ENCODE assay signal across 8 cellular contexts in genomic region chr3:101848754-101849713, GRCh38. TPM values are rescaled to one million over a fixed set of nuclear protein-coding genes. Genes with fewer than 3 reads are reported as not detected.
DNase-seq lines count a peak whose midpoint lies in the region; ATAC-seq, FAIRE-seq and TF ChIP-seq lines count a peak whose summit lies in the region.

NFKBIZ (plus strand) TSS chr3:101849514; CDS start chr3:101849629, 115 bp downstream.

- WGBS in right cardiac atrium = 1% methylated on average over 95 of the region's 95 CpGs

- H3K9me3 ChIP-seq in right cardiac atrium (ENCODE audit: control insufficient read depth, low read length) = no peaks in the 10 kb centered on the region

- peak; percentile 92 for FAIRE-seq in urothelium cell line (lab: Jason Lieb, UNC)

- peak; percentile 69 for ATAC-seq in HG02840 (IDR thresholded peaks at IDR 0.05; ENCODE audit: low FRiP score, unreplicated experiment)
- peak; percentile 97 to 98 for ATAC-seq in right cardiac atrium

- TF ChIP-seq CTCF in GM13976 (IDR thresholded peaks at IDR 0.05; ENCODE audit: borderline replicate concordance, control extremely low read depth, extremely low read depth, insufficient read depth, missing control alignments) = no peak

- intact Hi-C loops in right cardiac atrium (cut with DNase I) = no loop called here

- peak within 1 kb of the TSS; percentile 88 for H3K4me3 ChIP-seq in right cardiac atrium (ENCODE audit: low read length)

- peak; percentile 96 for DNase-seq in GM13976 (ENCODE audit: low spot score)
- peak; percentile 75 for DNase-seq in NCI-H146 treated with DMSO at 0.1 percent for 48 hours (lab: John Stamatoyannopoulos, UW; ENCODE audit: unreplicated experiment)
- peak; percentile 85 to 93 (median 90) for DNase-seq in T-helper 2 cell
- DNase-seq in right cardiac atrium = peak; percentile 97 to 99 (median 98)
- peak; percentile 77 for DNase-seq in pulmonary artery endothelial cell (ENCODE audit: low read depth, low spot score)
- peak; percentile 98 for DNase-seq in urothelium cell line (ENCODE audit: low spot score)

- H3K4me1 ChIP-seq in right cardiac atrium (ENCODE audit: control insufficient read depth, insufficient read depth, low read length) = no peaks in the 10 kb centered on the region

- H3K27ac ChIP-seq in angular gyrus (ENCODE audit: low read depth, low read length) (peak within 1 kb of the TSS; percentile 90), right cardiac atrium (ENCODE audit: low read length) (peak within 1 kb of the TSS; percentile 100)

- in situ Hi-C loops in GM13976 (cut with MboI; ENCODE audit: low sequenced_read_pairs, unreplicated experiment) = no loop called here

- no peaks in the 10 kb centered on the region for H3K27me3 ChIP-seq in right cardiac atrium (ENCODE audit: control insufficient read depth, insufficient read depth)

RNA-seq across cellular contexts. Expression of gene NFKBIZ, which starts in this region (rescaled TPM):
- total RNA-seq in right cardiac atrium (10 to 100 TPM; 14.2 to 28.4 (median 20.7) TPM), pulmonary artery endothelial cell (16.5 and 22.4 TPM in 2 replicates)
- 9.5 TPM for polyA plus RNA-seq in right cardiac atrium

Comparison
In these comparisons a context has a peak if more than half of its experiments do, and no peak if none do; other contexts are left out.
1. Peak in every context shown above with its lines: DNase-seq, ATAC-seq, H3K4me3 ChIP-seq and H3K27ac ChIP-seq.